ENCODE assay signal across 1 cellular context in the genomic region with DNA sequence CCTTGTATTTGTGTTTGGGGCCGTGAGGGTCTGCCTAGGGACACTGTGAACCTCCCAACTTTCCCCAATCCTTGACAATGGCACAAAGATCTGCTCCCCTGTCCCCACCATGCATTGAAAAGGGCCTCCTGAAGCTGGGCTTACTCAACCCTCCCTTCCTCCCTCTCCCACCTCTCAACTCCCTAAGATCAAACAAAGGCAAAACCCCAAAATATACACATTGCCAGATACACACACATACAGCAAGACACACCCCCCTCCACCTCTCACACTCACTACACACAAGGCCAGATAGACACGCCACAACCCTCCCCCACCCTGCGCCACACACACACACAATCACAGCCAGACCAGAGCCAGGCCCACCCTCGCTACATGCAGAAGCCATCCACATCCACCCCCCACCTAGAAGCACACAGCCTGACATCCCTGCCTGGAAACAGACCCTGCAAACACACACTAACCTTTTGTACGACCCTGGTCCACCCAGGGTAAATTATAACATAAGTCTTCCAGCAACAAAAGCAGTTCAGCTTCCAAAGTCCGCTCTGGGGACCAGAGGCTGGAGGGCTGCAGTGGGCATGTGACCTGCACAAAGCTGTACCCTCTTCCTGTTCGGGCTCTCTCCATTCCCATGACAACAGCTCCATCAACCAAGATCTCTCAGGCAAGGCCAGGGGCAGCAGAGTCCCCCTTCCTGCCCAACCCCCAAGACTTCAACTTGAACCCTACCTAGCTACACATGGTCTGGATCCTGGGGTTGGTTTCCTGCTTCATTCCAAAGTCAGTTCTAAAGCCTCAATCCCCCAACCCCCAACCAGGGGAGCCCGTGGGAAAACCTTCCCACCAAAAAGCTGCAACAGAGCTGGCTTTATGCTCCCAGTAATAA.
TF ChIP-seq lines count a peak whose summit lies in the region.

No MANE protein-coding gene starts in this region.

TF ChIP-seq in IMR-90, 13 proteins besides CTCF, POLR2A, EP300 and RAD21:
- no peak for TF ChIP-seq NFE2L2 (IDR thresholded peaks at IDR 0.05; ENCODE audit: low read depth, low read length)
- no peak for TF ChIP-seq BHLHE40 (IDR thresholded peaks at IDR 0.05; ENCODE audit: low read depth, low read length)
- TF ChIP-seq FOS (IDR thresholded peaks at IDR 0.05; ENCODE audit: low read depth, low read length): no peak
- TF ChIP-seq CHD1 (IDR thresholded peaks at IDR 0.05; ENCODE audit: low read depth, low read length): no peak
- TF ChIP-seq RCOR1 (IDR thresholded peaks at IDR 0.05; ENCODE audit: insufficient replicate concordance, low read length): no peak
- 0 out of 2 replicates have a peak, but pooled peaks have one; percentile 4 for TF ChIP-seq MAZ (IDR thresholded peaks at IDR 0.05; ENCODE audit: borderline replicate concordance, low read depth, low read length)
- TF ChIP-seq MXI1 (IDR thresholded peaks at IDR 0.05; ENCODE audit: borderline replicate concordance, low read depth, low read length): no peak
- no peak for TF ChIP-seq RFX5 (IDR thresholded peaks at IDR 0.05; ENCODE audit: low read depth, low read length)
- TF ChIP-seq ELK1 (IDR thresholded peaks at IDR 0.05; ENCODE audit: borderline replicate concordance, low read depth, low read length): no peak
- no peak for TF ChIP-seq MAFK (IDR thresholded peaks at IDR 0.05; ENCODE audit: low read depth, low read length)
- TF ChIP-seq, protein P1, sequence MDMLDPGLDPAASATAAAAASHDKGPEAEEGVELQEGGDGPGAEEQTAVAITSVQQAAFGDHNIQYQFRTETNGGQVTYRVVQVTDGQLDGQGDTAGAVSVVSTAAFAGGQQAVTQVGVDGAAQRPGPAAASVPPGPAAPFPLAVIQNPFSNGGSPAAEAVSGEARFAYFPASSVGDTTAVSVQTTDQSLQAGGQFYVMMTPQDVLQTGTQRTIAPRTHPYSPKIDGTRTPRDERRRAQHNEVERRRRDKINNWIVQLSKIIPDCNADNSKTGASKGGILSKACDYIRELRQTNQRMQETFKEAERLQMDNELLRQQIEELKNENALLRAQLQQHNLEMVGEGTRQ (IDR thresholded peaks at IDR 0.05; ENCODE audit: low read depth, low read length): peak; percentile 49; the same call in 1 of the 2 replicates
- TF ChIP-seq CEBPB (IDR thresholded peaks at IDR 0.05; ENCODE audit: low read depth, low read length): no peak
